In genomic region chr7:132508724-132509348, GRCh38 we compare ENCODE assay signal across 21 cellular contexts.
A peak's percentile ranks its signal among the peaks of the same experiment; 100 is the strongest.
DNase-seq lines count a peak whose midpoint lies in the region; ATAC-seq and TF ChIP-seq lines count a peak whose summit lies in the region.
"Had no signal": no experiment of that assay in that cellular context is flagged by ENCODE, and none has a peak within 500 bp of the region (broad histone marks: within the 10 kb centered on the region; RNA-seq: fewer than 3 reads in every experiment).

No MANE protein-coding gene starts in this region.

- peaks cover 59% of the 10 kb centered on the region for H3K4me1 ChIP-seq in BLaER1
- H3K4me1 ChIP-seq in HEK293 (ENCODE audit: control insufficient read depth, insufficient read depth, low read length), result no peaks in the 10 kb centered on the region
- H3K4me1 ChIP-seq: tibial artery had no signal

- no peak overlapping the region for H3K27ac Mint-ChIP-seq in glutamatergic neuron (ENCODE audit: unreplicated experiment)
- H3K27ac Mint-ChIP-seq: activated CD4-positive, alpha-beta T cell treated with anti-CD3 and anti-CD28 coated beads for 36 hours; activated T-helper 2 cell treated with anti-CD3 and anti-CD28 coated beads, Interferon-gamma antibody, Interleukin-2, Interleukin-4, amounts not matched to agents 10 μg/mL and 5 μg/mL and 100 μg/mL, durations not matched to agents 14 hours and 24 hours and 36 hours; dendritic cell treated with granulocyte-macrophage colony-stimulating factor and Interleukin-4, amounts not matched to agents 40 ng/mL and 50 ng/mL, for 4 days; memory B cell; stimulated activated naive CD8-positive, alpha-beta T cell treated with anti-CD3 and anti-CD28 coated beads, Interleukin-15, Interleukin-2, amounts not matched to agents 100 ng/mL and 50 ng/mL, for 24 hours had no signal

- no peak overlapping the region for H3K4me3 Mint-ChIP-seq in glutamatergic neuron (ENCODE audit: unreplicated experiment)
- H3K4me3 Mint-ChIP-seq: activated CD4-positive, alpha-beta T cell treated with anti-CD3 and anti-CD28 coated beads for 36 hours; dendritic cell treated with granulocyte-macrophage colony-stimulating factor and Interleukin-4, amounts not matched to agents 40 ng/mL and 50 ng/mL, for 4 days; memory B cell; stimulated activated naive CD8-positive, alpha-beta T cell treated with anti-CD3 and anti-CD28 coated beads, Interleukin-15, Interleukin-2, amounts not matched to agents 100 ng/mL and 50 ng/mL, for 24 hours had no signal

- H3K27me3 ChIP-seq in BLaER1, result no peaks in the 10 kb centered on the region
- H3K27me3 ChIP-seq: hepatocyte, tibial artery had no signal

- peak overlapping the region; percentile 56; the same call in 1 of the 2 replicates for H3K27ac ChIP-seq in BLaER1
- no peak overlapping the region for H3K27ac ChIP-seq in HEK293 (ENCODE audit: extremely low read depth, low read depth, low read length)
- H3K27ac ChIP-seq: hepatocyte, KMS-11, RWPE1, tibial artery had no signal

- H3K36me3 ChIP-seq in BLaER1 (no peaks in the 10 kb centered on the region), HEK293 (ENCODE audit: control insufficient read depth in 2 of 2, insufficient read depth in 1 of 2, low read length in 2 of 2) (no peaks in the 10 kb centered on the region)

- DNase-seq in glutamatergic neuron, result peak; percentile 35
- peak; percentile 25 for DNase-seq in medulla oblongata (ENCODE audit: extremely low spot score)
- no peak for DNase-seq in CD1c-positive myeloid dendritic cell (ENCODE audit: extremely low spot score)
- no peak for DNase-seq in AG08396 (ENCODE audit: low spot score)
- DNase-seq: activated CD4-positive, alpha-beta T cell treated with anti-CD3 and anti-CD28 coated beads for 36 hours; activated CD8-positive, alpha-beta memory T cell treated with anti-CD3 and anti-CD28 coated beads, Interleukin-2, amount 50 U/mL, for 4 hours; DND-41; NCI-H1092; stimulated activated CD4-positive, alpha-beta T cell treated with anti-CD3 and anti-CD28 coated beads, Interleukin-2, amount 100 ng/mL, for 24 hours had no signal

- no peak for TF ChIP-seq CTCF in HEK293 (tag by site-specific recombination; IDR thresholded peaks at IDR 0.05)
- TF ChIP-seq CTCF in glutamatergic neuron (IDR thresholded peaks at IDR 0.05; ENCODE audit: partially characterized antibody, unreplicated experiment), result no peak

- no peak for ATAC-seq in GM21529 (IDR thresholded peaks at IDR 0.05; ENCODE audit: unreplicated experiment)
- ATAC-seq: activated CD4-positive, alpha-beta T cell treated with anti-CD3 and anti-CD28 coated beads for 36 hours had no signal

- H3K9me3 Mint-ChIP-seq in glutamatergic neuron (ENCODE audit: unreplicated experiment), result peaks cover 2% of the 10 kb centered on the region
- H3K9me3 Mint-ChIP-seq: activated T-helper 2 cell treated with anti-CD3 and anti-CD28 coated beads, Interferon-gamma antibody, Interleukin-2, Interleukin-4, amounts not matched to agents 10 μg/mL and 5 μg/mL and 100 μg/mL, durations not matched to agents 14 hours and 24 hours and 36 hours; dendritic cell treated with granulocyte-macrophage colony-stimulating factor and Interleukin-4, amounts not matched to agents 40 ng/mL and 50 ng/mL, for 4 days; memory B cell; naive thymus-derived CD8-positive, alpha-beta T cell; stimulated activated naive CD8-positive, alpha-beta T cell treated with anti-CD3 and anti-CD28 coated beads, Interleukin-15, Interleukin-2, amounts not matched to agents 100 ng/mL and 50 ng/mL, for 24 hours had no signal

- H3K9me3 ChIP-seq in BLaER1, result no peaks in the 10 kb centered on the region
- H3K9me3 ChIP-seq in HEK293 (ENCODE audit: control insufficient read depth, insufficient read depth, low read depth, low read length), result no peaks in the 10 kb centered on the region
- H3K9me3 ChIP-seq: tibial artery had no signal

- no peak overlapping the region for H3K9ac ChIP-seq in BLaER1
- H3K9ac ChIP-seq: KMS-11 had no signal

- no peaks in the 10 kb centered on the region for H4K20me1 ChIP-seq in BLaER1

- CTCF ChIA-PET in HEK293 (lab: Yijun Ruan, JAX), result interaction anchor here (0.7 kb wide), 1 partner anchor 19 kb away, joined by 3 read pairs; no protein-coding TSS in a partner anchor

- H3K4me2 ChIP-seq in BLaER1, result peak overlapping the region; percentile 83
- H3K4me2 ChIP-seq: hepatocyte had no signal

- peaks cover 4% of the 10 kb centered on the region for H3K27me3 Mint-ChIP-seq in glutamatergic neuron (ENCODE audit: unreplicated experiment)
- H3K27me3 Mint-ChIP-seq: activated CD4-positive, alpha-beta T cell treated with anti-CD3 and anti-CD28 coated beads for 36 hours; naive thymus-derived CD8-positive, alpha-beta T cell; stimulated activated naive CD8-positive, alpha-beta T cell treated with anti-CD3 and anti-CD28 coated beads, Interleukin-15, Interleukin-2, amounts not matched to agents 100 ng/mL and 50 ng/mL, for 24 hours had no signal

- POLR2A ChIA-PET in HEK293 (lab: Yijun Ruan, JAX), result no interaction called here

- peaks cover 4% of the 10 kb centered on the region for H3K36me3 Mint-ChIP-seq in glutamatergic neuron (ENCODE audit: unreplicated experiment)
- H3K36me3 Mint-ChIP-seq: memory B cell; naive thymus-derived CD8-positive, alpha-beta T cell had no signal

- peaks cover 3% of the 10 kb centered on the region for H3K4me1 Mint-ChIP-seq in glutamatergic neuron (ENCODE audit: low read depth, unreplicated experiment)
- H3K4me1 Mint-ChIP-seq: memory B cell had no signal

- H3K4me3 ChIP-seq in BLaER1 (no peak overlapping the region), HEK293 (ENCODE audit: low read depth, low read length) (no peak overlapping the region)
- H3K4me3 ChIP-seq: hepatocyte, tibial artery had no signal

TF ChIP-seq in HEK293, 187 proteins besides CTCF, POLR2A, EP300 and RAD21:
- TF ChIP-seq ZNF513 (tag by site-specific recombination; IDR thresholded peaks at IDR 0.05) (peak; percentile 30), ZNF341 (tag by site-specific recombination; IDR thresholded peaks at IDR 0.05; ENCODE audit: low read depth) (peak; percentile 58), ZNF530 (tag by site-specific recombination; IDR thresholded peaks at IDR 0.05; ENCODE audit: low read depth) (no peak), GLIS1 (tag by site-specific recombination; IDR thresholded peaks at IDR 0.05) (peak; percentile 31; the same call in 1 of the 2 replicates), ZNF423 (tag by site-specific recombination; IDR thresholded peaks at IDR 0.05) (no peak), ZNF169 (tag by site-specific recombination; IDR thresholded peaks at IDR 0.05) (no peak)
TF ChIP-seq in HEK293: peak in this region for 3.

Comparison
In these comparisons a context has a peak if more than half of its experiments do, and no peak if none do; other contexts are left out.
1. DNase-seq: peak in glutamatergic neuron (single experiment) and medulla oblongata (single experiment); none in CD1c-positive myeloid dendritic cell (single experiment) and AG08396 (single experiment).